1 cellular context compared by ENCODE assay signal in the genomic region with DNA sequence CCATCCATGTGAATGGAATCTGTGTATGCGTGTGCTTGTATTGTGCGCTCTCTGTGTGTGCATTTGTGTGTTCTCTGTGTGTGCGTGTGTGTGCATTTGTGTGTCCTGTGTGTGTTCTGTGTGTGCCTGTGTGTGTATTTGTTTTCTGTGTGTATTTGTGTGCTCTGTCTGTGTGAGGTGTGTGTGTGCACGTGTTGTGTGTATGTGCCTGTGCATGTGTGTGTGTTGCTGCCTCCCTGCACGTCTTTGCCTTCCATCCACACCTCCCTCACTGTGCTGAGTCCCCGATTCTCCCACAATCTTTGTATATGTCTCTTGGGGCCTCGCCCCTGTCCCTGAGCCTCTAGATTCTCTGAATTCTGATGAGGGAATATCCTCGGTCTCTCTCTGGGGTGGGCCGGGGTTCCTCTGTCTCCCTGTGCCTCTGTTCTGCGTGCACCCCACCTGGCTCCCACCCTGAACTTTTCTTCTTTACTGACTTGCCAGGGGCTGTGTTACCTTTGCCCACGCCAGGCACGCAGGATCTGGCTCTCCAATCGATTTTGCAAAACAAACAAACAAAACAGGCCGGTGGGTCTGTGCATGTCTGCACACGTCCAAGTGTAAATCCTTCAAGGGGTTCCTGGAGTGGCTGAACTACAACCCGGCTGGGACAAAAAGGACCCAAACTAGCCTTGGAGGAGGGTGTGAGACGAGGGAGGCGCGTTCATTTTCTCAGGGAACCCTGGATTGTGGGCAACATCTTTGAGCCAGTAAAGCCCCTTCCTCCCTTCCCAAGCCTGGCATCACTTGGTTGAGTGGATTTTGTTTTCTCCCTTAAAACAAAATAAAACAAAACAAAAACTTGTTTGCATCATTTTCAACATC.
TF ChIP-seq lines count a peak whose summit lies in the region.

No MANE protein-coding gene starts in this region.

TF ChIP-seq in HEK293, 187 proteins besides CTCF, POLR2A, EP300 and RAD21 (continued from another document):
- TF ChIP-seq, protein P1, sequence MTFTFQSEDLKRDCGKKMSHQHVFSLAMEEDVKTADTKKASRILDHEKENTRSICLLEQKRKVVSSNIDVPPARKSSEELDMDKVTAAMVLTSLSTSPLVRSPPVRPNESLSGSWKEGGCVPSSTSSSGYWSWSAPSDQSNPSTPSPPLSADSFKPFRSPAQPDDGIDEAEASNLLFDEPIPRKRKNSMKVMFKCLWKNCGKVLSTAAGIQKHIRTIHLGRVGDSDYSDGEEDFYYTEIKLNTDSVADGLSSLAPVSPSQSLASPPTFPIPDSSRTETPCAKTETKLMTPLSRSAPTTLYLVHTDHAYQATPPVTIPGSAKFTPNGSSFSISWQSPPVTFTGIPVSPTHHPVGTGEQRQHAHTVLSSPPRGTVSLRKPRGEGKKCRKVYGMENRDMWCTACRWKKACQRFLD (tag by site-specific recombination; IDR thresholded peaks at IDR 0.05) = no peak
- 0 out of 2 replicates have a peak, but pooled peaks have one; percentile 26 for TF ChIP-seq ZXDB (tag by site-specific recombination; IDR thresholded peaks at IDR 0.05)
- TF ChIP-seq ZNF341 (tag by site-specific recombination; IDR thresholded peaks at IDR 0.05; ENCODE audit: low read depth) = peak; percentile 37; the same call in 1 of the 2 replicates
- TF ChIP-seq ZNF645 (tag by site-specific recombination; IDR thresholded peaks at IDR 0.05) = peak; percentile 72; the same call in 1 of the 2 replicates
- no peak for TF ChIP-seq ZNF701 (tag by site-specific recombination; IDR thresholded peaks at IDR 0.05)
- 0 out of 2 replicates have a peak, but pooled peaks have one; percentile 20 for TF ChIP-seq ZNF623 (tag by site-specific recombination; IDR thresholded peaks at IDR 0.05)
- no peak for TF ChIP-seq KLF7 (tag by site-specific recombination; IDR thresholded peaks at IDR 0.05; ENCODE audit: borderline replicate concordance)
- no peak for TF ChIP-seq PATZ1 (tag by site-specific recombination; IDR thresholded peaks at IDR 0.05)
- no peak for TF ChIP-seq ZNF629 (tag by site-specific recombination; IDR thresholded peaks at IDR 0.05)
- no peak for TF ChIP-seq YY1 (tag by site-specific recombination; IDR thresholded peaks at IDR 0.05)
- TF ChIP-seq, protein P2, sequence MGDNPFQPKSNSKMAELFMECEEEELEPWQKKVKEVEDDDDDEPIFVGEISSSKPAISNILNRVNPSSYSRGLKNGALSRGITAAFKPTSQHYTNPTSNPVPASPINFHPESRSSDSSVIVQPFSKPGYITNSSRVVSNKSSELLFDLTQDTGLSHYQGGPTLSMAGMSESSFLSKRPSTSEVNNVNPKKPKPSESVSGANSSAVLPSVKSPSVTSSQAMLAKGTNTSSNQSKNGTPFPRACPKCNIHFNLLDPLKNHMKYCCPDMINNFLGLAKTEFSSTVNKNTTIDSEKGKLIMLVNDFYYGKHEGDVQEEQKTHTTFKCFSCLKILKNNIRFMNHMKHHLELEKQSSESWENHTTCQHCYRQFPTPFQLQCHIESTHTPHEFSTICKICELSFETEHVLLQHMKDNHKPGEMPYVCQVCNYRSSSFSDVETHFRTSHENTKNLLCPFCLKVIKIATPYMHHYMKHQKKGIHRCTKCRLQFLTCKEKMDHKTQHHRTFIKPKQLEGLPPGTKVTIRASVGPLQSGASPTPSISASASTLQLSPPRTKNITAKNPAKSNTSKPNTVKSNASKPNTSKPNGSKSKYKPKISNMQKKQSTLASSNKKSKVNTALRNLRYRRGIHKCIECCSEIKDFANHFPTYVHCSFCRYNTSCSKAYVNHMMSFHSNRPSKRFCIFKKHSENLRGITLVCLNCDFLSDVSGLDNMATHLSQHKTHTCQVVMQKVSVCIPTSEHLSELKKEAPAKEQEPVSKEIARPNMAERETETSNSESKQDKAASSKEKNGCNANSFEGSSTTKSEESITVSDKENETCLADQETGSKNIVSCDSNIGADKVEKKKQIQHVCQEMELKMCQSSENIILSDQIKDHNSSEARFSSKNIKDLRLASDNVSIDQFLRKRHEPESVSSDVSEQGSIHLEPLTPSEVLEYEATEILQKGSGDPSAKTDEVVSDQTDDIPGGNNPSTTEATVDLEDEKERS (tag by site-specific recombination; IDR thresholded peaks at IDR 0.05) = no peak
- TF ChIP-seq ZBTB21 (tag by site-specific recombination; IDR thresholded peaks at IDR 0.05) = no peak
- TF ChIP-seq ZNF394 (tag by site-specific recombination; IDR thresholded peaks at IDR 0.05; ENCODE audit: borderline replicate concordance) = peak; percentile 61; the same call in 1 of the 2 replicates
- TF ChIP-seq ZNF571 (tag by site-specific recombination; IDR thresholded peaks at IDR 0.05) = no peak
- TF ChIP-seq ZNF2 (tag by site-specific recombination; IDR thresholded peaks at IDR 0.05) = no peak
- no peak for TF ChIP-seq HOXC10 (CRISPR knock-in tag; IDR thresholded peaks at IDR 0.05)
- TF ChIP-seq KLF10 (tag by site-specific recombination; IDR thresholded peaks at IDR 0.05) = no peak
- TF ChIP-seq ELK4 (IDR thresholded peaks at IDR 0.05; ENCODE audit: borderline replicate concordance, low read depth, low read length) = no peak
